8 cellular contexts compared by ENCODE assay signal in the genomic region with DNA sequence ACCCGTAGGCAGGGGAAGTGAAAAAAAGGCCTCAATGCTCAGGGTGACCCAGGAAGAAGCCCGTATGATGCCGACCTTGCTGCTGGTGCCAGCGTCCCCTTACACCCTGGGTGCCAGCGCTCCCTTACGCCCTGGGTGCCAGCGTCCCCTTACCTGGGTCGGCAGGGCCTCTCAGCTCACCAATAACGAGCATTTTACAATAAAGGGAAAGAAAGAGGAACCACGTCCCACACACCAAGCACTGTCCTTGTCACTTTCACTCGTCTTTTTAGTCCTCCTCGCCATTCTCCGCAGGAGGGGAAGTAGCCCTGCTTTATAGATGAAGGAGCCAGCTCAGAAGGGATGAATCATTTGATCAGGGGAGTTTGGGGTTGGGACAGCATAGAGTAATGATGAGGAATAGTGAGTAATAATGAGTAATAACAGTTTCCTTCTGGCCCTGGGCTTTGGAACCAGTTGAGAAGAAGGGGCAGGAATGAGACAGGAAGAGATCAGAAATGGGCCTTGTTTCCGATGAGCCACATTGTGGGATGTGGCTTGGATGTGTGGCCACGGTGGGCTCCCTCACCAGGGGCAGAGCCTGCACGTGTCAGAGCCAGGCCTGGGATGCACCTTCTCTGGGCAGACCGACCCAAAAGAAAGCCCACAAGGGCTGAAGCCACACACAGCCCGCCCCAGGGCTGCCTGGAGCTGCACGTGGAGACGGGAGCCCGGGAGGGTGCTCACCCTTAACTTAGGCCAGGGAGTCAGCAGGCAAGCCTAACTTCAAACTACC.
DNase-seq lines count a peak whose midpoint lies in the region; ATAC-seq and TF ChIP-seq lines count a peak whose summit lies in the region.

No MANE protein-coding gene starts in this region.

- peaks cover 4% of the 10 kb centered on the region for H3K9me3 Mint-ChIP-seq in activated T-helper 1 cell treated with anti-CD3 and anti-CD28 coated beads, Interleukin-12 subunit alpha, Interleukin-12 subunit beta, Interleukin-2, Interleukin-4 antibody, amounts not matched to agents 30 ng/mL and 10 ng/mL and 1 ng/mL, durations not matched to agents 14 hours and 24 hours and 36 hours

- H3K27me3 ChIP-seq in AG04450 (ENCODE audit: control insufficient read depth, insufficient read depth, low read length) (no peaks in the 10 kb centered on the region), HL-60 (ENCODE audit: insufficient read depth, poor library complexity, severe bottlenecking) (no peaks in the 10 kb centered on the region)

- DNase-seq in AG04450 (ENCODE audit: low read depth, low spot score) (peak; percentile 78), HL-60 (ENCODE audit: low read depth in 1 of 2, low spot score in 1 of 2) (peak; percentile 67 to 90), lung microvascular endothelial cell (ENCODE audit: low read depth in 2 of 2) (peak; percentile 56 to 97), midbrain (lab: John Stamatoyannopoulos, UW) (no peak), occipital lobe (lab: John Stamatoyannopoulos, UW) (no peak)
- no peak for DNase-seq in activated T-helper 1 cell treated with anti-CD3 and anti-CD28 coated beads, Interleukin-12 subunit alpha, Interleukin-12 subunit beta, Interleukin-2, Interleukin-4 antibody, amounts not matched to agents 30 ng/mL and 10 ng/mL and 1 ng/mL, durations not matched to agents 14 hours and 24 hours and 36 hours (ENCODE audit: low spot score)
- DNase-seq in effector CD4-positive, alpha-beta T cell: no peak

- CTCF ChIA-PET in AG04450 (lab: Charles Lee): interaction anchor here (10.1 kb wide), 1 partner anchor 14 kb away, joined by 62 read pairs; no protein-coding TSS in a partner anchor

- H3K27me3 Mint-ChIP-seq in activated T-helper 1 cell treated with anti-CD3 and anti-CD28 coated beads, Interleukin-12 subunit alpha, Interleukin-12 subunit beta, Interleukin-2, Interleukin-4 antibody, amounts not matched to agents 30 ng/mL and 10 ng/mL and 1 ng/mL, durations not matched to agents 14 hours and 24 hours and 36 hours (ENCODE audit: insufficient read depth): no peaks in the 10 kb centered on the region

- no peak overlapping the region for H3K4me3 Mint-ChIP-seq in activated T-helper 1 cell treated with anti-CD3 and anti-CD28 coated beads, Interleukin-12 subunit alpha, Interleukin-12 subunit beta, Interleukin-2, Interleukin-4 antibody, amounts not matched to agents 30 ng/mL and 10 ng/mL and 1 ng/mL, durations not matched to agents 14 hours and 24 hours and 36 hours

- peak overlapping the region; percentile 98 for H3K27ac ChIP-seq in AG04450 (ENCODE audit: low read depth, low read length)
- peak overlapping the region; percentile 53 for H3K27ac ChIP-seq in HL-60 (replicated peaks)

- no peak overlapping the region for H3K4me3 ChIP-seq in AG04450 (ENCODE audit: low read depth, low read length)
- H3K4me3 ChIP-seq in HL-60 (replicated peaks; ENCODE audit: insufficient read depth, low read length): no peak overlapping the region

- POLR2A ChIA-PET in AG04450 (lab: Yijun Ruan, JAX): interaction anchor here (0.6 to 0.9 kb wide), 3 partner anchors 10 to 17 kb away, joined by 4 to 7 read pairs (median 4); no protein-coding TSS in a partner anchor

- peaks cover 5% of the 10 kb centered on the region; the same call in 1 of the 2 replicates for H3K9me3 ChIP-seq in AG04450 (ENCODE audit: control insufficient read depth, insufficient read depth, low read length)

- no peak for TF ChIP-seq CTCF in AG04450 (IDR thresholded peaks at IDR 0.05; ENCODE audit: low read depth, low read length)
- TF ChIP-seq CTCF in HL-60 (IDR thresholded peaks at IDR 0.05; ENCODE audit: insufficient read depth, low read length): no peak

- peaks cover 62% of the 10 kb centered on the region for H3K4me1 Mint-ChIP-seq in activated T-helper 1 cell treated with anti-CD3 and anti-CD28 coated beads, Interleukin-12 subunit alpha, Interleukin-12 subunit beta, Interleukin-2, Interleukin-4 antibody, amounts not matched to agents 30 ng/mL and 10 ng/mL and 1 ng/mL, durations not matched to agents 14 hours and 24 hours and 36 hours (ENCODE audit: low read depth)

- ATAC-seq in GM21825 (IDR thresholded peaks at IDR 0.05; ENCODE audit: unreplicated experiment): no peak

- H3K36me3 Mint-ChIP-seq in activated T-helper 1 cell treated with anti-CD3 and anti-CD28 coated beads, Interleukin-12 subunit alpha, Interleukin-12 subunit beta, Interleukin-2, Interleukin-4 antibody, amounts not matched to agents 30 ng/mL and 10 ng/mL and 1 ng/mL, durations not matched to agents 14 hours and 24 hours and 36 hours (ENCODE audit: low read depth): peaks cover 32% of the 10 kb centered on the region

- peak overlapping the region; percentile 59 for H3K27ac Mint-ChIP-seq in activated T-helper 1 cell treated with anti-CD3 and anti-CD28 coated beads, Interleukin-12 subunit alpha, Interleukin-12 subunit beta, Interleukin-2, Interleukin-4 antibody, amounts not matched to agents 30 ng/mL and 10 ng/mL and 1 ng/mL, durations not matched to agents 14 hours and 24 hours and 36 hours

- intact Hi-C loops in activated T-helper 1 cell treated with anti-CD3 and anti-CD28 coated beads, Interleukin-12 subunit alpha, Interleukin-12 subunit beta, Interleukin-2, Interleukin-4 antibody, amounts not matched to agents 30 ng/mL and 10 ng/mL and 1 ng/mL, durations not matched to agents 14 hours and 24 hours and 36 hours (cut with micrococcal nuclease): loop anchor here (1.0 to 2.0 kb wide), 2 partner anchors 17 to 55 kb away; no protein-coding TSS in a partner anchor

Comparison
In these comparisons a context has a peak if more than half of its experiments do, and no peak if none do; other contexts are left out.
1. DNase-seq: peak in AG04450 (single experiment), HL-60 (2 of 2) and lung microvascular endothelial cell (2 of 2); none in activated T-helper 1 cell treated with anti-CD3 and anti-CD28 coated beads, Interleukin-12 subunit alpha, Interleukin-12 subunit beta, Interleukin-2, Interleukin-4 antibody, amounts not matched to agents 30 ng/mL and 10 ng/mL and 1 ng/mL, durations not matched to agents 14 hours and 24 hours and 36 hours (single experiment), midbrain (single experiment), occipital lobe (single experiment) and effector CD4-positive, alpha-beta T cell (single experiment).